In genomic region chr2:152298754-152299153, GRCh38 we compare ENCODE assay signal across 1 cellular context.
A peak's percentile ranks its signal among the peaks of the same experiment; 100 is the strongest.
TF ChIP-seq lines count a peak whose summit lies in the region.

No MANE protein-coding gene starts in this region.

TF ChIP-seq in A549, 52 proteins besides CTCF, POLR2A, EP300 and RAD21 (continued from another document):
- TF ChIP-seq MAFK (IDR thresholded peaks at IDR 0.05; ENCODE audit: partially characterized antibody) (peak; percentile 92), FOXS1 (CRISPR knock-in tag; IDR thresholded peaks at IDR 0.05) (no peak), NFE2L2 (conservative IDR thresholded peaks at IDR 0.05; ENCODE audit: low read length) (peak; percentile 74), RCOR1 (IDR thresholded peaks at IDR 0.05; ENCODE audit: low read depth, low read length) (no peak), FOSL2 (IDR thresholded peaks at IDR 0.05) (no peak), FOSL2 (CRISPR knock-in tag; IDR thresholded peaks at IDR 0.05) (peak; percentile 26), BCL3 (IDR thresholded peaks at IDR 0.05) (no peak), JUN (IDR thresholded peaks at IDR 0.05) (no peak)
